Comparison of ENCODE assay signal across 11 cellular contexts in genomic region chr17:76238847-76239537, GRCh38. TPM values are rescaled to one million over a fixed set of nuclear protein-coding genes. Genes with fewer than 3 reads are reported as not detected.
DNase-seq lines count a peak whose midpoint lies in the region; FAIRE-seq and TF ChIP-seq lines count a peak whose summit lies in the region.
"Had no signal": no experiment of that assay in that cellular context is flagged by ENCODE, and none has a peak within 500 bp of the region (broad histone marks: within the 10 kb centered on the region; RNA-seq: fewer than 3 reads in every experiment).

No MANE protein-coding gene starts in this region.

- DNase-seq in DMS53 (lab: John Stamatoyannopoulos, UW) = peak; percentile 52
- no peak for DNase-seq in DMS53 treated with DMSO at 0.1 percent for 48 hours (lab: John Stamatoyannopoulos, UW; ENCODE audit: unreplicated experiment)
- DNase-seq in PC-9 = no peak
- DNase-seq in ecto neural progenitor cell (ENCODE audit: low spot score) = peak; percentile 32
- no peak for DNase-seq in brain microvascular endothelial cell
- no peak for DNase-seq in D721Med (ENCODE audit: insufficient read length, low spot score)
- DNase-seq in effector CD4-positive, alpha-beta T cell = no peak
- DNase-seq: NCI-H2171 had no signal

- no peak overlapping the region for H2AFZ ChIP-seq in PC-9

- H3K4me1 ChIP-seq in PC-9 (replicated peaks; ENCODE audit: insufficient read depth) = peaks cover 12% of the 10 kb centered on the region
- H3K4me1 ChIP-seq in rectal smooth muscle tissue (ENCODE audit: control insufficient read depth, insufficient read depth, low read length) = peaks cover 3% of the 10 kb centered on the region

- no peaks in the 10 kb centered on the region for H3K9me3 ChIP-seq in PC-9 (ENCODE audit: insufficient read depth, low read depth)
- H3K9me3 ChIP-seq: SK-N-SH had no signal

- H3K27ac ChIP-seq in PC-9 (no peak overlapping the region), rectal smooth muscle tissue (ENCODE audit: low read depth, low read length) (no peak overlapping the region), brain microvascular endothelial cell (no peak overlapping the region)
- H3K27ac ChIP-seq: 22Rv1 had no signal

- no peaks in the 10 kb centered on the region for H3K9me2 ChIP-seq in PC-9 (ENCODE audit: insufficient read depth)
- H3K9me2 ChIP-seq: SK-N-SH had no signal

- CTCF ChIA-PET in PC-9 (lab: Charles Lee) = no interaction called here

- H3K4me3 ChIP-seq in PC-9 = no peak overlapping the region
- peak overlapping the region; percentile 32 for H3K4me3 ChIP-seq in rectal smooth muscle tissue (ENCODE audit: low read length)
- H3K4me3 ChIP-seq in brain microvascular endothelial cell (ENCODE audit: low read depth, low read length) = no peak overlapping the region

- no peaks in the 10 kb centered on the region for H3K36me3 ChIP-seq in PC-9 (ENCODE audit: low read depth)
- H3K36me3 ChIP-seq in rectal smooth muscle tissue (ENCODE audit: control insufficient read depth, insufficient read depth, low read length) = no peaks in the 10 kb centered on the region
- no peaks in the 10 kb centered on the region for H3K36me3 ChIP-seq in brain microvascular endothelial cell (replicated peaks)

- TF ChIP-seq CTCF in PC-9 (conservative IDR thresholded peaks at IDR 0.05) (no peak), brain microvascular endothelial cell (IDR thresholded peaks at IDR 0.05; ENCODE audit: low read depth, low read length, missing control alignments) (no peak), D721Med (IDR thresholded peaks at IDR 0.05; ENCODE audit: insufficient read depth, missing control alignments) (no peak)

- no peak for FAIRE-seq in D721Med (lab: Jason Lieb, UNC)

- in situ Hi-C loops in brain microvascular endothelial cell (cut with HindIII; ENCODE audit: low pct_ligation_motif_present, low sequenced_read_pairs) = no loop called here

- peaks cover 9% of the 10 kb centered on the region; the same call in 1 of the 2 replicates for H3F3A ChIP-seq in PC-9 (ENCODE audit: insufficient read depth, low read depth)

- no peaks in the 10 kb centered on the region for H4K20me1 ChIP-seq in PC-9 (ENCODE audit: insufficient read depth)

- no peaks in the 10 kb centered on the region for H3K79me2 ChIP-seq in PC-9 (ENCODE audit: low read depth)

- TSS peak; percentile 33 for BruUV-seq in PC-9 (replicated peaks; lab: Mats Ljungman, UMichigan)

- POLR2A ChIA-PET in PC-9 (lab: Charles Lee; ENCODE audit: unreplicated experiment) = interaction anchor here (0.6 kb wide), 1 partner anchor 83 kb away, joined by 4 read pairs; no protein-coding TSS in a partner anchor

- H3K27me3 ChIP-seq in PC-9 (ENCODE audit: insufficient read depth, low read depth) (no peaks in the 10 kb centered on the region), rectal smooth muscle tissue (ENCODE audit: control insufficient read depth, insufficient read depth, low read length) (peaks cover 5% of the 10 kb centered on the region), brain microvascular endothelial cell (replicated peaks) (peaks cover 17% of the 10 kb centered on the region)

- H3K9ac ChIP-seq in rectal smooth muscle tissue (ENCODE audit: low read length) = no peak overlapping the region
- H3K9ac ChIP-seq: SK-N-SH had no signal

- intact Hi-C loops in PC-9 (cut with micrococcal nuclease; ENCODE audit: unreplicated experiment) = no loop called here

- H3K4me2 ChIP-seq in PC-9 = no peak overlapping the region

RNA-seq across cellular contexts. Expression of gene RNF157, which starts 1.3 kb away (rescaled TPM):
- total RNA-seq in PC-9 (2021) = 5.7 and 7.2 TPM in 2 replicates

RNA-seq across cellular contexts. Expression of gene UBALD2, which starts 26.2 kb away (rescaled TPM):
- total RNA-seq in PC-9 (2021) = 110 and 134 TPM in 2 replicates

Comparison
In these comparisons a context has a peak if more than half of its experiments do, and no peak if none do; other contexts are left out.
1. DNase-seq: peak in DMS53 (single experiment) and ecto neural progenitor cell (single experiment); none in DMS53 treated with DMSO at 0.1 percent for 48 hours (single experiment), PC-9 (0 of 2), brain microvascular endothelial cell (single experiment), D721Med (single experiment) and effector CD4-positive, alpha-beta T cell (single experiment).